In genomic region chr7:24343614-24344013, GRCh38 we compare ENCODE assay signal across 1 cellular context.
TF ChIP-seq lines count a peak whose summit lies in the region.

No MANE protein-coding gene starts in this region.

TF ChIP-seq in HepG2, 621 proteins besides CTCF, POLR2A, EP300 and RAD21:
- TF ChIP-seq ZBTB49 (CRISPR knock-in tag; IDR thresholded peaks at IDR 0.05; ENCODE audit: borderline replicate concordance) (no peak), SYNCRIP (IDR thresholded peaks at IDR 0.05; ENCODE audit: insufficient read depth, low read depth, low read length) (no peak), ZNF281 (CRISPR knock-in tag; IDR thresholded peaks at IDR 0.05; ENCODE audit: borderline replicate concordance) (no peak), ONECUT2 (CRISPR knock-in tag; IDR thresholded peaks at IDR 0.05) (no peak), KDM1A (CRISPR knock-in tag; IDR thresholded peaks at IDR 0.05) (no peak), ZNF143 (CRISPR knock-in tag; IDR thresholded peaks at IDR 0.05) (no peak), TERF1 (CRISPR knock-in tag; IDR thresholded peaks at IDR 0.05) (no peak), SETDB1 (CRISPR knock-in tag; IDR thresholded peaks at IDR 0.05; ENCODE audit: borderline replicate concordance) (no peak)
